1 cellular context compared by ENCODE assay signal in genomic region chr4:151251922-151252321, GRCh38.
A peak's percentile ranks its signal among the peaks of the same experiment; 100 is the strongest.
TF ChIP-seq lines count a peak whose summit lies in the region.

No MANE protein-coding gene starts in this region.

TF ChIP-seq in liver, 16 proteins besides CTCF, POLR2A, EP300 and RAD21 (continued from another document):
- TF ChIP-seq, protein P1, sequence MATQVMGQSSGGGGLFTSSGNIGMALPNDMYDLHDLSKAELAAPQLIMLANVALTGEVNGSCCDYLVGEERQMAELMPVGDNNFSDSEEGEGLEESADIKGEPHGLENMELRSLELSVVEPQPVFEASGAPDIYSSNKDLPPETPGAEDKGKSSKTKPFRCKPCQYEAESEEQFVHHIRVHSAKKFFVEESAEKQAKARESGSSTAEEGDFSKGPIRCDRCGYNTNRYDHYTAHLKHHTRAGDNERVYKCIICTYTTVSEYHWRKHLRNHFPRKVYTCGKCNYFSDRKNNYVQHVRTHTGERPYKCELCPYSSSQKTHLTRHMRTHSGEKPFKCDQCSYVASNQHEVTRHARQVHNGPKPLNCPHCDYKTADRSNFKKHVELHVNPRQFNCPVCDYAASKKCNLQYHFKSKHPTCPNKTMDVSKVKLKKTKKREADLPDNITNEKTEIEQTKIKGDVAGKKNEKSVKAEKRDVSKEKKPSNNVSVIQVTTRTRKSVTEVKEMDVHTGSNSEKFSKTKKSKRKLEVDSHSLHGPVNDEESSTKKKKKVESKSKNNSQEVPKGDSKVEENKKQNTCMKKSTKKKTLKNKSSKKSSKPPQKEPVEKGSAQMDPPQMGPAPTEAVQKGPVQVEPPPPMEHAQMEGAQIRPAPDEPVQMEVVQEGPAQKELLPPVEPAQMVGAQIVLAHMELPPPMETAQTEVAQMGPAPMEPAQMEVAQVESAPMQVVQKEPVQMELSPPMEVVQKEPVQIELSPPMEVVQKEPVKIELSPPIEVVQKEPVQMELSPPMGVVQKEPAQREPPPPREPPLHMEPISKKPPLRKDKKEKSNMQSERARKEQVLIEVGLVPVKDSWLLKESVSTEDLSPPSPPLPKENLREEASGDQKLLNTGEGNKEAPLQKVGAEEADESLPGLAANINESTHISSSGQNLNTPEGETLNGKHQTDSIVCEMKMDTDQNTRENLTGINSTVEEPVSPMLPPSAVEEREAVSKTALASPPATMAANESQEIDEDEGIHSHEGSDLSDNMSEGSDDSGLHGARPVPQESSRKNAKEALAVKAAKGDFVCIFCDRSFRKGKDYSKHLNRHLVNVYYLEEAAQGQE (IDR thresholded peaks at IDR 0.05) = peak; percentile 67
- TF ChIP-seq FOXA2 (IDR thresholded peaks at IDR 0.05) = peak; percentile 36
